ENCODE assay signal across 27 cellular contexts in the genomic region with DNA sequence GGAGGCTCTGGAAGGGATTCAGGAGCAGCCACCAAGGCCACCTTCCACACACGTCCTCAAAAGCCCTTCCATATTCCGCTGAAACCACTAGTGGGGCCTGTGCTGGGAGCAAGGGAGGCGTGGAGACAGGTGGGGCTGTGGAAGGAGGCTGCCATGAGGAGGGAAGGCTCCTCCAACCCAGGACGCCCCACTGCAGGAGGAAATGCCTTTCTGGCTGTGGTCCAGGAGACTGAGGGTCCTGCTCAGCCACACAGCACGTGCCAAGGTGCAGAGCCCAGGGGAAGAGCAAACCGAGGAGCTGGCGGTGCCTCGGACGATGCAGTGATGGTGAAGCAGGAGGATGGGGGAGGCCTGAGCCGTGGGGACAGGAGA. TPM values are rescaled to one million over a fixed set of nuclear protein-coding genes. Genes with fewer than 3 reads are reported as not detected.
"Had no signal": no experiment of that assay in that cellular context is flagged by ENCODE, and none has a peak within 500 bp of the region (broad histone marks: within the 10 kb centered on the region; RNA-seq: fewer than 3 reads in every experiment).

No MANE protein-coding gene starts in this region.

- H3K27me3 ChIP-seq: body of pancreas, cardiac muscle cell, dorsolateral prefrontal cortex, gastrocnemius medialis, heart left ventricle, ovary had no signal

- H3K36me3 Mint-ChIP-seq: activated naive CD4-positive, alpha-beta T cell treated with anti-CD3 and anti-CD28 coated beads, Interleukin-2, amount 50 U/mL, for 24 hours; mesothelial cell of epicardium; stimulated activated effector memory CD8-positive, alpha-beta T cell treated with anti-CD3 and anti-CD28 coated beads, Interleukin-12 subunit alpha, Interleukin-12 subunit beta, amount 100 ng/mL, for 72 hours; type B pancreatic cell had no signal

- H3K9me3 Mint-ChIP-seq: activated naive CD4-positive, alpha-beta T cell treated with anti-CD3 and anti-CD28 coated beads, Interleukin-2, amount 50 U/mL, for 24 hours; stimulated activated effector memory CD8-positive, alpha-beta T cell treated with anti-CD3 and anti-CD28 coated beads, Interleukin-12 subunit alpha, Interleukin-12 subunit beta, amount 100 ng/mL, for 72 hours; type B pancreatic cell had no signal

- H3K4me3 ChIP-seq: body of pancreas, cardiac muscle cell, dorsolateral prefrontal cortex, gastrocnemius medialis, heart left ventricle, lung, ovary, psoas muscle, skin epidermis had no signal

- H3K4me1 Mint-ChIP-seq: activated CD4-positive, alpha-beta T cell treated with anti-CD3 and anti-CD28 coated beads, Interleukin-2, amount 10 ng/mL, durations not matched to agents 7 days and 5 days; activated naive CD4-positive, alpha-beta T cell treated with anti-CD3 and anti-CD28 coated beads, Interleukin-2, amount 50 U/mL, for 24 hours; naive thymus-derived CD8-positive, alpha-beta T cell; stimulated activated effector memory CD8-positive, alpha-beta T cell treated with anti-CD3 and anti-CD28 coated beads, Interleukin-12 subunit alpha, Interleukin-12 subunit beta, amount 100 ng/mL, for 72 hours; stimulated activated naive CD8-positive, alpha-beta T cell treated with anti-CD3 and anti-CD28 coated beads, Interleukin-15, amount 100 ng/mL, for 72 hours had no signal

- H3K9me3 ChIP-seq: gastrocnemius medialis, heart left ventricle, ovary, psoas muscle had no signal

- H3K27me3 Mint-ChIP-seq: activated CD4-positive, alpha-beta T cell treated with anti-CD3 and anti-CD28 coated beads, Interleukin-2, amount 10 ng/mL, durations not matched to agents 7 days and 5 days; type B pancreatic cell had no signal

- H3K27ac Mint-ChIP-seq: activated CD4-positive, alpha-beta T cell treated with anti-CD3 and anti-CD28 coated beads, Interleukin-2, amount 10 ng/mL, durations not matched to agents 7 days and 5 days; activated CD8-positive, alpha-beta T cell treated with anti-CD3 and anti-CD28 coated beads, Interleukin-2, amount 10 ng/mL, durations not matched to agents 7 days and 5 days; activated naive CD4-positive, alpha-beta T cell treated with anti-CD3 and anti-CD28 coated beads, Interleukin-2, amount 50 U/mL, for 24 hours; activated T-helper 1 cell treated with anti-CD3 and anti-CD28 coated beads, Interleukin-12 subunit alpha, Interleukin-12 subunit beta, Interleukin-2, Interleukin-4 antibody, amounts not matched to agents 30 ng/mL and 10 ng/mL and 1 ng/mL, durations not matched to agents 14 hours and 24 hours and 36 hours; effector memory CD8-positive, alpha-beta T cell; mesothelial cell of epicardium; naive thymus-derived CD8-positive, alpha-beta T cell; stimulated activated effector memory CD8-positive, alpha-beta T cell treated with anti-CD3 and anti-CD28 coated beads, Interleukin-12 subunit alpha, Interleukin-12 subunit beta, amount 100 ng/mL, for 72 hours; stimulated activated naive CD8-positive, alpha-beta T cell treated with anti-CD3 and anti-CD28 coated beads, Interleukin-15, amount 100 ng/mL, for 72 hours; type B pancreatic cell had no signal

- H3K4me3 Mint-ChIP-seq: activated CD4-positive, alpha-beta T cell treated with anti-CD3 and anti-CD28 coated beads, Interleukin-2, amount 10 ng/mL, durations not matched to agents 7 days and 5 days; activated CD8-positive, alpha-beta T cell treated with anti-CD3 and anti-CD28 coated beads, Interleukin-2, amount 10 ng/mL, durations not matched to agents 7 days and 5 days; activated naive CD4-positive, alpha-beta T cell treated with anti-CD3 and anti-CD28 coated beads, Interleukin-2, amount 50 U/mL, for 24 hours; activated T-helper 1 cell treated with anti-CD3 and anti-CD28 coated beads, Interleukin-12 subunit alpha, Interleukin-12 subunit beta, Interleukin-2, Interleukin-4 antibody, amounts not matched to agents 30 ng/mL and 10 ng/mL and 1 ng/mL, durations not matched to agents 14 hours and 24 hours and 36 hours; effector memory CD8-positive, alpha-beta T cell; mesothelial cell of epicardium; naive thymus-derived CD8-positive, alpha-beta T cell; stimulated activated effector memory CD8-positive, alpha-beta T cell treated with anti-CD3 and anti-CD28 coated beads, Interleukin-12 subunit alpha, Interleukin-12 subunit beta, amount 100 ng/mL, for 72 hours; stimulated activated naive CD8-positive, alpha-beta T cell treated with anti-CD3 and anti-CD28 coated beads, Interleukin-15, amount 100 ng/mL, for 72 hours; type B pancreatic cell had no signal

- H3K36me3 ChIP-seq: cardiac muscle cell, gastrocnemius medialis, heart left ventricle, ovary had no signal

- DNase-seq: activated CD4-positive, alpha-beta T cell treated with anti-CD3 and anti-CD28 coated beads, Interleukin-2, amount 10 ng/mL, durations not matched to agents 7 days and 5 days; activated CD4-positive, CD25-positive, alpha-beta regulatory T cell treated with anti-CD3 and anti-CD28 coated beads, Interleukin-2, amount 50 U/mL, for 72 hours; activated CD8-positive, alpha-beta T cell treated with anti-CD3 and anti-CD28 coated beads, Interleukin-2, amount 10 ng/mL, durations not matched to agents 7 days and 5 days; activated gamma-delta T cell treated with Interleukin-2 at 50 U/mL for 16 hours; anterior cingulate cortex; effector memory CD8-positive, alpha-beta T cell; gastrocnemius medialis; stimulated activated CD4-positive, alpha-beta T cell treated with anti-CD3 and anti-CD28 coated beads, Interleukin-2, amount 100 ng/mL, for 24 hours; stimulated activated naive CD8-positive, alpha-beta T cell treated with anti-CD3 and anti-CD28 coated beads, Interleukin-15, amount 100 ng/mL, for 72 hours had no signal

- H3K27ac ChIP-seq: body of pancreas, cardiac muscle cell, dorsolateral prefrontal cortex, gastrocnemius medialis, ovary, psoas muscle, VCaP had no signal

- FAIRE-seq: endothelial cell of umbilical vein, keratinocyte had no signal

- H3K4me1 ChIP-seq: body of pancreas, psoas muscle had no signal

RNA-seq across cellular contexts. Expression of a gene that starts 49.5 kb away (rescaled TPM):
- total RNA-seq: activated CD4-positive, alpha-beta T cell treated with anti-CD3 and anti-CD28 coated beads, Interleukin-2, amount 10 ng/mL, durations not matched to agents 7 days and 5 days; activated CD8-positive, alpha-beta T cell treated with anti-CD3 and anti-CD28 coated beads, Interleukin-2, amount 10 ng/mL, durations not matched to agents 7 days and 5 days; activated T-helper 1 cell treated with anti-CD3 and anti-CD28 coated beads, Interleukin-12 subunit alpha, Interleukin-12 subunit beta, Interleukin-2, Interleukin-4 antibody, amounts not matched to agents 30 ng/mL and 10 ng/mL and 1 ng/mL, durations not matched to agents 14 hours and 24 hours and 36 hours; endothelial cell of umbilical vein; naive thymus-derived CD8-positive, alpha-beta T cell; T-helper 2 cell treated with Interferon-gamma antibody and Interleukin-4, amounts not matched to agents 100 ng/mL and 5 ng/mL, for 36 hours had no signal
- polyA plus RNA-seq: endothelial cell of umbilical vein, keratinocyte had no signal
